Comparison of ENCODE assay signal across 12 cellular contexts in the genomic region with DNA sequence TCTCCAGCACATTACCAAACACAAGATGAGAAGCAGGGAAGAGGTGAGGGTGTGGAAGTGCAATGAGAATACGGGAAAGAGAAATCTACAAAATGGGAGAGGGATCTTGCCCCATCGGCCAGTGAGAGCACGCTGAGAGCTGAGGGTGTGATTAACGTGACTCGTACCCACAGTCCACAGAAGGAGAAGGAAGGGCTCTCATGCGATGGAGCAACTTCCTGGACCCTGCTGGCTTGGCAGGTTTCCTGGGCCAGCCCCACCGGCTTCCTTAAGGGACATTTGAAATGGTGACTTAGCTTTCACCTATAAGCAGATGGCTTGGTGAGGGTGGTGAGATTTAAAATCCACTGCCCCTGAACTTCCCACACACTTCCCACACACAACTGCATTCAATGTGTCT.
A peak's percentile ranks its signal among the peaks of the same experiment; 100 is the strongest.
DNase-seq lines count a peak whose midpoint lies in the region; ATAC-seq, FAIRE-seq and TF ChIP-seq lines count a peak whose summit lies in the region.
"Had no signal": no experiment of that assay in that cellular context is flagged by ENCODE, and none has a peak within 500 bp of the region (broad histone marks: within the 10 kb centered on the region; RNA-seq: fewer than 3 reads in every experiment).

No MANE protein-coding gene starts in this region.

- peaks cover 2% of the 10 kb centered on the region for H3K9me3 Mint-ChIP-seq in astrocyte (ENCODE audit: unreplicated experiment)
- H3K9me3 Mint-ChIP-seq: activated CD8-positive, alpha-beta T cell treated with anti-CD3 and anti-CD28 coated beads for 36 hours; neural progenitor cell had no signal

- H2AFZ ChIP-seq in astrocyte (ENCODE audit: low read depth, low read length) = peak overlapping the region; percentile 56
- H2AFZ ChIP-seq: neural progenitor cell had no signal

- H3K4me1 ChIP-seq in astrocyte (ENCODE audit: insufficient read depth, low read length) = peaks cover 13% of the 10 kb centered on the region
- peaks cover 9% of the 10 kb centered on the region for H3K4me1 ChIP-seq in lower lobe of right lung

- no peak overlapping the region for H3K4me3 ChIP-seq in AG10803 (ENCODE audit: low read length)
- no peak overlapping the region for H3K4me3 ChIP-seq in astrocyte (ENCODE audit: insufficient read depth, low read depth, low read length)
- no peak overlapping the region for H3K4me3 ChIP-seq in lower lobe of right lung
- H3K4me3 ChIP-seq: neural progenitor cell had no signal

- no peaks in the 10 kb centered on the region for H3K36me3 Mint-ChIP-seq in astrocyte (ENCODE audit: low read depth, unreplicated experiment)
- H3K36me3 Mint-ChIP-seq: neural progenitor cell had no signal

- H3K27me3 Mint-ChIP-seq in astrocyte (ENCODE audit: low read depth, unreplicated experiment) = no peaks in the 10 kb centered on the region
- H3K27me3 Mint-ChIP-seq: activated CD8-positive, alpha-beta T cell treated with anti-CD3 and anti-CD28 coated beads for 36 hours had no signal

- H3K36me3 ChIP-seq in astrocyte (ENCODE audit: insufficient read depth, low read length) (no peaks in the 10 kb centered on the region), lower lobe of right lung (no peaks in the 10 kb centered on the region)
- H3K36me3 ChIP-seq: neural progenitor cell had no signal

- H3K27ac ChIP-seq in astrocyte (ENCODE audit: low read depth, low read length) (no peak overlapping the region), lower lobe of right lung (no peak overlapping the region)
- H3K27ac ChIP-seq: neural progenitor cell had no signal

- intact Hi-C loops in lower lobe of right lung (cut with DNase I) = no loop called here

- ATAC-seq in lower lobe of right lung = peak; percentile 77 to 79
- ATAC-seq in GM21786 (IDR thresholded peaks at IDR 0.05; ENCODE audit: unreplicated experiment) = no peak
- ATAC-seq: activated CD8-positive, alpha-beta T cell treated with anti-CD3 and anti-CD28 coated beads for 36 hours had no signal

- H3K4me2 ChIP-seq in astrocyte (ENCODE audit: low read length) = no peak overlapping the region
- H3K4me2 ChIP-seq: neural progenitor cell had no signal

- H3K79me2 ChIP-seq in astrocyte (ENCODE audit: insufficient read depth, low read length) = no peaks in the 10 kb centered on the region

- H3K4me3 Mint-ChIP-seq in astrocyte (ENCODE audit: unreplicated experiment) = no peak overlapping the region
- H3K4me3 Mint-ChIP-seq: activated CD8-positive, alpha-beta T cell treated with anti-CD3 and anti-CD28 coated beads for 36 hours; neural progenitor cell had no signal

- H3K4me1 Mint-ChIP-seq in astrocyte (ENCODE audit: low read depth, unreplicated experiment) = peaks cover 34% of the 10 kb centered on the region

- TF ChIP-seq CTCF in AG10803 (conservative IDR thresholded peaks at IDR 0.05; ENCODE audit: low read length) = no peak
- TF ChIP-seq CTCF in astrocyte (IDR thresholded peaks at IDR 0.05; ENCODE audit: insufficient read depth, low read depth, low read length) = no peak
- TF ChIP-seq CTCF in lower lobe of right lung (IDR thresholded peaks at IDR 0.05) = no peak

- H4K20me1 ChIP-seq in astrocyte (ENCODE audit: insufficient read depth, low read length) = no peaks in the 10 kb centered on the region

- FAIRE-seq in astrocyte (lab: Jason Lieb, UNC) = no peak
- FAIRE-seq: TTC549 had no signal

- DNase-seq in AG10803 (ENCODE audit: low read depth) (peak; percentile 3), HT1080 (ENCODE audit: low read depth) (peak; percentile 37), astrocyte (ENCODE audit: low read depth) (no peak), lower lobe of right lung (peak; percentile 74), pons (ENCODE audit: low spot score) (no peak), AG08396 (ENCODE audit: low spot score) (no peak), NCI-H748 (lab: John Stamatoyannopoulos, UW; ENCODE audit: unreplicated experiment) (no peak)
- DNase-seq: activated CD8-positive, alpha-beta T cell treated with anti-CD3 and anti-CD28 coated beads for 36 hours; IMR-90 had no signal

- H3K9ac ChIP-seq in astrocyte (ENCODE audit: low read length) = no peak overlapping the region
- H3K9ac ChIP-seq: neural progenitor cell had no signal

- H3K27ac Mint-ChIP-seq in astrocyte (ENCODE audit: unreplicated experiment) = no peak overlapping the region
- H3K27ac Mint-ChIP-seq: activated CD8-positive, alpha-beta T cell treated with anti-CD3 and anti-CD28 coated beads for 36 hours; neural progenitor cell had no signal

- H3K9me3 ChIP-seq in astrocyte (ENCODE audit: insufficient read depth, low read depth, low read length) = no peaks in the 10 kb centered on the region
- no peaks in the 10 kb centered on the region for H3K9me3 ChIP-seq in lower lobe of right lung

- H3K27me3 ChIP-seq in astrocyte (ENCODE audit: insufficient read depth, low read length) (no peaks in the 10 kb centered on the region), lower lobe of right lung (ENCODE audit: low read depth) (no peaks in the 10 kb centered on the region)
- H3K27me3 ChIP-seq: neural progenitor cell had no signal

Comparison
In these comparisons a context has a peak if more than half of its experiments do, and no peak if none do; other contexts are left out.
1. DNase-seq: peak in AG10803 (single experiment), HT1080 (single experiment) and lower lobe of right lung (single experiment); none in astrocyte (single experiment), pons (single experiment), AG08396 (single experiment) and NCI-H748 (single experiment).